ENCODE assay signal across 9 cellular contexts in the genomic region with DNA sequence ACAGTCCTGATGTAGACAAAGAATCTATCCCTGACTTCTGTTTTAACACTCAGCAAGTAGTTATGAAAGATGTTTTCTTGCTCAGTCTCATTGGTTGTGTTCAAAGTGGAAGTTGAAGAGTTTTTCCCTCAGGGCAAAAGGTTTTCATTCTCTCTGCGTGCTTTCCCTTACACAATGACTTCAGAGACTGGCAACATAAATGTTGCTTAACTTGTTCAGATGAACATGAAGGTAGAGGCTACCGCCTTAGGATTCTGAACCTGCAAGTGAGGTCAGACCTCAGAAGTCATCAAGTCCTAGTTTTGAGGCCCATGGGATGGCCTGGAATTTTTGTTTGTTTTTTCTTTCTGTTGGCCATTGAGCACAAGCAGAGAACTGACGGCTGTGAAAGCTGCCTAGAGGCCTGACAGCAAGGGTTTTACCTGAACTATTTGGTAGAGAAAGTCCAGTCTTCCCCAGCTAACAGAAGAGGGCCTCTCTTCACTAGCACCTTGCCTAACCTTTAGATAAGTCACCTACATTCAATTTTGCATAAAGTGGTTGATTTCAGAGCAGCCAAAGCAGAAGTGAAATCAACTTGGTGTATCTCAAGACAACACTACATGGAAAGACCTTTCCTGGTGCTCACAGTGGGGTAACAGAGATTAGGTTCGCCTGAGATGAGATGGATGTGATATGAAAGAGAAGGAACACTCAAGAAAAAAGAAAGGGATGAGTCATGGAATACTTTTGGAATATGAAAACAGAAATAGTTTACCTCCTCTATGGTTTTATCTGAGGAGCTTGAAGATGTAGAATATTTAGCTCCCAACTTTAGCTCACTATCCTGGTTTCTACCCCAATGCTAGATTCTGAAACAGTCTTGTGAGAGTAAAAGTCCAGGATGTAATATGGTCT. TPM values are rescaled to one million over a fixed set of nuclear protein-coding genes. Genes with fewer than 3 reads are reported as not detected.
DNase-seq lines count a peak whose midpoint lies in the region; ATAC-seq and TF ChIP-seq lines count a peak whose summit lies in the region.
"Had no signal": no experiment of that assay in that cellular context is flagged by ENCODE, and none has a peak within 500 bp of the region (broad histone marks: within the 10 kb centered on the region; RNA-seq: fewer than 3 reads in every experiment).

No MANE protein-coding gene starts in this region.

- peak; percentile 90 for ATAC-seq in GM18508 (IDR thresholded peaks at IDR 0.05; ENCODE audit: insufficient read depth, unreplicated experiment)
- ATAC-seq in HG02571 (IDR thresholded peaks at IDR 0.05; ENCODE audit: unreplicated experiment), result peak; percentile 97
- no peak for ATAC-seq in stimulated activated effector memory CD8-positive, alpha-beta T cell treated with anti-CD3 and anti-CD28 coated beads, Interleukin-12 subunit alpha, Interleukin-12 subunit beta, amount 100 ng/mL, for 72 hours

- H3K27ac Mint-ChIP-seq in stimulated activated effector memory CD8-positive, alpha-beta T cell treated with anti-CD3 and anti-CD28 coated beads, Interleukin-12 subunit alpha, Interleukin-12 subunit beta, amount 100 ng/mL, for 72 hours, result no peak overlapping the region
- H3K27ac Mint-ChIP-seq in endodermal cell, result no peak overlapping the region

- DNase-seq in MV-4-11 (lab: John Stamatoyannopoulos, UW) (peak; percentile 23), kidney epithelial cell (ENCODE audit: low read depth) (peak; percentile 19), endodermal cell (no peak), DMS 273 treated with DMSO at 0.1 percent for 48 hours (lab: John Stamatoyannopoulos, UW) (no peak)
- no peak for DNase-seq in stimulated activated CD4-positive, alpha-beta T cell treated with anti-CD3 and anti-CD28 coated beads, Interleukin-4, amount 100 ng/mL, for 24 hours
- no peak for DNase-seq in stimulated activated effector memory CD8-positive, alpha-beta T cell treated with anti-CD3 and anti-CD28 coated beads, Interleukin-12 subunit alpha, Interleukin-12 subunit beta, amount 100 ng/mL, for 72 hours (ENCODE audit: low spot score in 2 of 2)
- DNase-seq: left ventricle myocardium inferior had no signal

- WGBS in endodermal cell (ENCODE audit: insufficient coverage in 1 of 2, insufficient read length in 1 of 2), 2 experiments, result 79 to 86% methylated on average over 4 of the region's 4 CpGs

- peaks cover 7% of the 10 kb centered on the region for H3K4me1 ChIP-seq in endodermal cell (ENCODE audit: control insufficient read depth, insufficient read depth, low read length)

- H3K4me1 Mint-ChIP-seq in stimulated activated effector memory CD8-positive, alpha-beta T cell treated with anti-CD3 and anti-CD28 coated beads, Interleukin-12 subunit alpha, Interleukin-12 subunit beta, amount 100 ng/mL, for 72 hours, result no peaks in the 10 kb centered on the region
- H3K4me1 Mint-ChIP-seq in endodermal cell, result peaks cover 16% of the 10 kb centered on the region

- H3K27me3 Mint-ChIP-seq in endodermal cell (ENCODE audit: insufficient read depth), result no peaks in the 10 kb centered on the region

- H3K4me3 ChIP-seq in kidney epithelial cell (ENCODE audit: low read depth, low read length) (no peak overlapping the region), endodermal cell (ENCODE audit: low read length) (no peak overlapping the region)
- H3K4me3 ChIP-seq: left ventricle myocardium inferior had no signal

- peaks cover 6% of the 10 kb centered on the region for H3K9me3 ChIP-seq in endodermal cell (ENCODE audit: control insufficient read depth, low read length)
- H3K9me3 ChIP-seq: left ventricle myocardium inferior had no signal

- no peaks in the 10 kb centered on the region for H3K9me3 Mint-ChIP-seq in stimulated activated effector memory CD8-positive, alpha-beta T cell treated with anti-CD3 and anti-CD28 coated beads, Interleukin-12 subunit alpha, Interleukin-12 subunit beta, amount 100 ng/mL, for 72 hours
- H3K9me3 Mint-ChIP-seq in endodermal cell, result peaks cover 4% of the 10 kb centered on the region

- no peak overlapping the region for H3K27ac ChIP-seq in endodermal cell (ENCODE audit: low read depth, low read length)
- H3K27ac ChIP-seq: left ventricle myocardium inferior had no signal

- no peak overlapping the region for H3K9ac ChIP-seq in endodermal cell (ENCODE audit: extremely low read depth, low read length, poor library complexity, severe bottlenecking)

- H3K36me3 ChIP-seq in kidney epithelial cell (ENCODE audit: control insufficient read depth, insufficient read depth, low read length) (no peaks in the 10 kb centered on the region), endodermal cell (ENCODE audit: control insufficient read depth, insufficient read depth, low read length) (no peaks in the 10 kb centered on the region)
- H3K36me3 ChIP-seq: left ventricle myocardium inferior had no signal

- no peak overlapping the region for H3K4me3 Mint-ChIP-seq in stimulated activated effector memory CD8-positive, alpha-beta T cell treated with anti-CD3 and anti-CD28 coated beads, Interleukin-12 subunit alpha, Interleukin-12 subunit beta, amount 100 ng/mL, for 72 hours
- no peak overlapping the region for H3K4me3 Mint-ChIP-seq in endodermal cell

- no peaks in the 10 kb centered on the region for H3K27me3 ChIP-seq in kidney epithelial cell (ENCODE audit: control insufficient read depth, insufficient read depth, low read length)
- no peaks in the 10 kb centered on the region for H3K27me3 ChIP-seq in endodermal cell (ENCODE audit: control insufficient read depth, insufficient read depth, low read length, poor library complexity, severe bottlenecking)

- no peak for TF ChIP-seq CTCF in kidney epithelial cell (IDR thresholded peaks at IDR 0.05; ENCODE audit: insufficient read depth, low read length, poor library complexity, severe bottlenecking)
- TF ChIP-seq CTCF in endodermal cell (conservative IDR thresholded peaks at IDR 0.05), result no peak

- H3K36me3 Mint-ChIP-seq in stimulated activated effector memory CD8-positive, alpha-beta T cell treated with anti-CD3 and anti-CD28 coated beads, Interleukin-12 subunit alpha, Interleukin-12 subunit beta, amount 100 ng/mL, for 72 hours, result no peaks in the 10 kb centered on the region
- no peaks in the 10 kb centered on the region for H3K36me3 Mint-ChIP-seq in endodermal cell (ENCODE audit: low read depth)

RNA-seq across cellular contexts. Expression of a gene that starts 53.6 kb away (rescaled TPM):
- total RNA-seq in kidney epithelial cell, result 11.0 and 11.3 TPM in 2 replicates
- total RNA-seq in endodermal cell, result 10 to 100 TPM in 1 of 2 donors, 1 to 10 TPM in 1; 7.8 to 12.5 TPM
- polyA plus RNA-seq in endodermal cell (2013, experiment 1 of 2), result 6.7 TPM
- polyA plus RNA-seq in endodermal cell (2013, experiment 2 of 2), result 6.5 TPM

Comparison
In these comparisons a context has a peak if more than half of its experiments do, and no peak if none do; other contexts are left out.
1. DNase-seq: peak in MV-4-11 (single experiment) and kidney epithelial cell (single experiment); none in stimulated activated CD4-positive, alpha-beta T cell treated with anti-CD3 and anti-CD28 coated beads, Interleukin-4, amount 100 ng/mL, for 24 hours (single experiment), stimulated activated effector memory CD8-positive, alpha-beta T cell treated with anti-CD3 and anti-CD28 coated beads, Interleukin-12 subunit alpha, Interleukin-12 subunit beta, amount 100 ng/mL, for 72 hours (0 of 2), endodermal cell (single experiment) and DMS 273 treated with DMSO at 0.1 percent for 48 hours (single experiment).